25 cellular contexts compared by ENCODE assay signal in genomic region chr12:96266238-96266637, GRCh38.
DNase-seq lines count a peak whose midpoint lies in the region; ATAC-seq and FAIRE-seq lines count a peak whose summit lies in the region.
"Had no signal": no experiment of that assay in that cellular context is flagged by ENCODE, and none has a peak within 500 bp of the region (broad histone marks: within the 10 kb centered on the region; RNA-seq: fewer than 3 reads in every experiment).

No MANE protein-coding gene starts in this region.

- H3K79me2 ChIP-seq in ACC112 (ENCODE audit: control insufficient read depth, insufficient read depth, low read length, unreplicated experiment) = peaks cover 15% of the 10 kb centered on the region

- H2AFZ ChIP-seq in ACC112 (ENCODE audit: low read length, unreplicated experiment) = no peak overlapping the region

- H3K27me3 Mint-ChIP-seq in CD8-positive, alpha-beta memory T cell = peaks cover 0 to 1% of the 10 kb centered on the region in 2 donors
- H3K27me3 Mint-ChIP-seq in activated T-helper 17 cell treated with anti-CD3 and anti-CD28 coated beads, Interleukin-2, amount 50 U/mL, for 72 hours = no peaks in the 10 kb centered on the region

- H3K4me3 ChIP-seq in ACC112 (ENCODE audit: low read depth, low read length) = no peak overlapping the region
- no peak overlapping the region for H3K4me3 ChIP-seq in CD8-positive, alpha-beta memory T cell (ENCODE audit: low read length)
- H3K4me3 ChIP-seq: K562, SJCRH30 had no signal

- DNase-seq in CD8-positive, alpha-beta memory T cell = no peak
- no peak for DNase-seq in foreskin melanocyte
- no peak for DNase-seq in inferior parietal cortex (ENCODE audit: extremely low spot score)
- DNase-seq: C1 segment of cervical spinal cord, Calu3, DMS79 treated with DMSO at 0.1 percent for 48 hours, GF-D8, Kasumi-1, NCI-H1092 treated with DMSO at 0.1 percent for 48 hours, NCI-H1436 treated with DMSO at 0.1 percent for 48 hours, NCI-H187 treated with DMSO at 0.1 percent for 48 hours, NCI-H2107, NCI-H524, NCI-H774, SJCRH30 had no signal

- FAIRE-seq in islet of Langerhans (lab: Jason Lieb, UNC) = peak; percentile 33
- FAIRE-seq: A204.1, HTR-8/SVneo, K562 had no signal

- peaks cover 9 to 76% (median 20%) of the 10 kb centered on the region in 3 donors for H3K36me3 Mint-ChIP-seq in CD8-positive, alpha-beta memory T cell
- H3K36me3 Mint-ChIP-seq in activated T-helper 17 cell treated with anti-CD3 and anti-CD28 coated beads, Interleukin-2, amount 50 U/mL, for 72 hours (ENCODE audit: low read depth) = peaks cover 96% of the 10 kb centered on the region

- no peaks in the 10 kb centered on the region for H3K27me3 ChIP-seq in ACC112 (ENCODE audit: insufficient read depth, low read length)
- H3K27me3 ChIP-seq in CD8-positive, alpha-beta memory T cell (ENCODE audit: insufficient read depth, low read length, poor library complexity, severe bottlenecking) = no peaks in the 10 kb centered on the region
- H3K27me3 ChIP-seq: SJCRH30 had no signal

- peak; percentile 81 for ATAC-seq in activated T-helper 17 cell treated with anti-CD3 and anti-CD28 coated beads, Interleukin-2, amount 50 U/mL, for 72 hours (replicated peaks)
- no peak for ATAC-seq in HG03039 (IDR thresholded peaks at IDR 0.05; ENCODE audit: unreplicated experiment)
- ATAC-seq: HCT116, K562, Right ventricle myocardium inferior, SK-N-SH treated with all-trans-retinoic acid at 6 μM for 48 hours had no signal

- peak overlapping the region in 6 of 8 donors; percentile 21 to 74 (median 57) for H3K27ac Mint-ChIP-seq in CD8-positive, alpha-beta memory T cell
- peak overlapping the region; percentile 77 for H3K27ac Mint-ChIP-seq in activated T-helper 17 cell treated with anti-CD3 and anti-CD28 coated beads, Interleukin-2, amount 50 U/mL, for 72 hours

- peaks cover 6% of the 10 kb centered on the region for H3K4me1 ChIP-seq in ACC112 (ENCODE audit: control insufficient read depth, insufficient read depth, low read length, unreplicated experiment)
- H3K4me1 ChIP-seq in CD8-positive, alpha-beta memory T cell (ENCODE audit: insufficient read depth, low read length) = no peaks in the 10 kb centered on the region
- H3K4me1 ChIP-seq: SJCRH30 had no signal

- no peaks in the 10 kb centered on the region for H3K9me3 Mint-ChIP-seq in CD8-positive, alpha-beta memory T cell
- H3K9me3 Mint-ChIP-seq in activated T-helper 17 cell treated with anti-CD3 and anti-CD28 coated beads, Interleukin-2, amount 50 U/mL, for 72 hours = no peaks in the 10 kb centered on the region

- POLR2A ChIA-PET in CD8-positive, alpha-beta memory T cell (lab: Charles Lee) = no interaction called here

- H3K4me1 Mint-ChIP-seq in CD8-positive, alpha-beta memory T cell = peaks cover 25 to 36% (median 26%) of the 10 kb centered on the region in 3 donors
- H3K4me1 Mint-ChIP-seq in activated T-helper 17 cell treated with anti-CD3 and anti-CD28 coated beads, Interleukin-2, amount 50 U/mL, for 72 hours = peaks cover 8% of the 10 kb centered on the region

- CTCF ChIA-PET in CD8-positive, alpha-beta memory T cell (lab: Charles Lee) = interaction anchor here (1.2 to 1.3 kb wide), 2 partner anchors 10 to 13 kb away, joined by 3 to 4 read pairs; no protein-coding TSS in a partner anchor

- H3K4me3 Mint-ChIP-seq in CD8-positive, alpha-beta memory T cell = no peak overlapping the region
- H3K4me3 Mint-ChIP-seq in activated T-helper 17 cell treated with anti-CD3 and anti-CD28 coated beads, Interleukin-2, amount 50 U/mL, for 72 hours = no peak overlapping the region

- H3K27ac ChIP-seq in ACC112 (ENCODE audit: low read depth, low read length) = peak overlapping the region; percentile 13
- no peak overlapping the region for H3K27ac ChIP-seq in CD8-positive, alpha-beta memory T cell (ENCODE audit: low read depth, low read length)
- H3K27ac ChIP-seq: SJCRH30 had no signal

- no peaks in the 10 kb centered on the region for H3K9me3 ChIP-seq in CD8-positive, alpha-beta memory T cell (ENCODE audit: low read length)
- H3K9me3 ChIP-seq: SJCRH30 had no signal

- peaks cover 35% of the 10 kb centered on the region for H3K36me3 ChIP-seq in ACC112 (ENCODE audit: insufficient read depth, low read length)
- peaks cover 11% of the 10 kb centered on the region for H3K36me3 ChIP-seq in CD8-positive, alpha-beta memory T cell (ENCODE audit: insufficient read depth, low read length)
